11 cellular contexts compared by ENCODE assay signal in the genomic region with DNA sequence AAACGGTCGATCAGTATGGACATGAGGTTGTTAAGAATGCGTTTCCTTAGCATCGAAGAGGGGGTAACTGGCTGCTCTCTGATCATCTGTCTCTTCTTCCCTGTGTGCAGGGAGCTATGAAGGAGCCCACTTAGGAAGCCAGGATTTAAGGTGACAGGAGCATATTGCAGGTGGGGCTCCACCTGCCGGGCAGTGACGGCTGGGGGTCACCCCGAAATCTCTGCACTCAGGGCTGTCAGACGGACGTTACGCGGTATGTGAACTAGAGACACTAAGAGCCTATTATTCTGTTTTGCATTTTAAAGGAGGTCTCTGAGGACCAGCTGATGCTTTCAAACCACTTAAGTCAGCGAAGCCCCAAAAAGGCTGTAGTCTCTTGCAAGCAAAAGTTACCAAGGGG.
DNase-seq lines count a peak whose midpoint lies in the region; ATAC-seq and TF ChIP-seq lines count a peak whose summit lies in the region.
"Had no signal": no experiment of that assay in that cellular context is flagged by ENCODE, and none has a peak within 500 bp of the region (broad histone marks: within the 10 kb centered on the region; RNA-seq: fewer than 3 reads in every experiment).

No MANE protein-coding gene starts in this region.

- peak; percentile 24 for ATAC-seq in HG03460 (IDR thresholded peaks at IDR 0.05; ENCODE audit: unreplicated experiment)
- ATAC-seq in upper lobe of right lung = no peak
- no peak for ATAC-seq in GM21360 (IDR thresholded peaks at IDR 0.05; ENCODE audit: unreplicated experiment)

- H3K9me3 Mint-ChIP-seq in activated naive CD4-positive, alpha-beta T cell treated with anti-CD3 and anti-CD28 coated beads, Interleukin-2, amount 10 ng/mL, durations not matched to agents 7 days and 5 days = no peaks in the 10 kb centered on the region

- H3K27me3 Mint-ChIP-seq in activated naive CD4-positive, alpha-beta T cell treated with anti-CD3 and anti-CD28 coated beads, Interleukin-2, amount 10 ng/mL, durations not matched to agents 7 days and 5 days = no peaks in the 10 kb centered on the region

- H3K4me1 ChIP-seq in upper lobe of right lung = peaks cover 12% of the 10 kb centered on the region

- TF ChIP-seq CTCF in dorsolateral prefrontal cortex (IDR thresholded peaks at IDR 0.05 in 54 of 56, conservative IDR thresholded peaks at IDR 0.05 in 2 of 56; ENCODE audit: low read depth in 1 of 56, partially characterized antibody in 56 of 56) (no peak), upper lobe of right lung (IDR thresholded peaks at IDR 0.05) (no peak)

- CTCF ChIA-PET in activated naive CD4-positive, alpha-beta T cell treated with anti-CD3 and anti-CD28 coated beads, Interleukin-2, amount 10 ng/mL, durations not matched to agents 7 days and 5 days (lab: Charles Lee) = interaction anchor here (0.9 to 1.0 kb wide), 2 partner anchors 20 to 92 kb away, joined by 3 read pairs; no protein-coding TSS in a partner anchor

- H3K27me3 ChIP-seq in dorsolateral prefrontal cortex (peaks cover 0 to 39% (median 15%) of the 10 kb centered on the region in 45 donors), upper lobe of right lung (no peaks in the 10 kb centered on the region)

- H3K4me3 Mint-ChIP-seq in activated naive CD4-positive, alpha-beta T cell treated with anti-CD3 and anti-CD28 coated beads, Interleukin-2, amount 10 ng/mL, durations not matched to agents 7 days and 5 days = peak overlapping the region; percentile 64

- no peaks in the 10 kb centered on the region for H3K9me3 ChIP-seq in upper lobe of right lung
- H3K9me3 ChIP-seq: transverse colon had no signal

- H3K36me3 Mint-ChIP-seq in activated naive CD4-positive, alpha-beta T cell treated with anti-CD3 and anti-CD28 coated beads, Interleukin-2, amount 10 ng/mL, durations not matched to agents 7 days and 5 days = peaks cover 51% of the 10 kb centered on the region

- intact Hi-C loops in dorsolateral prefrontal cortex (cut with DNase I) (no loop called here), upper lobe of right lung (cut with DNase I) (no loop called here)

- no peaks in the 10 kb centered on the region for H3K36me3 ChIP-seq in upper lobe of right lung
- H3K36me3 ChIP-seq: transverse colon had no signal

- H3K27ac ChIP-seq in dorsolateral prefrontal cortex = peak overlapping the region in 7 of 59 donors; percentile 9 to 50 (median 38)
- no peak overlapping the region for H3K27ac ChIP-seq in upper lobe of right lung

- H3K27ac Mint-ChIP-seq in activated naive CD4-positive, alpha-beta T cell treated with anti-CD3 and anti-CD28 coated beads, Interleukin-2, amount 10 ng/mL, durations not matched to agents 7 days and 5 days = peak overlapping the region; percentile 91

- H3K4me3 ChIP-seq in dorsolateral prefrontal cortex (peak overlapping the region in 45 of 59 donors; percentile 2 to 51 (median 28)), upper lobe of right lung (peak overlapping the region; percentile 23)

- DNase-seq in activated naive CD4-positive, alpha-beta T cell treated with anti-CD3 and anti-CD28 coated beads, Interleukin-2, amount 10 ng/mL, durations not matched to agents 7 days and 5 days = no peak
- DNase-seq in activated naive CD4-positive, alpha-beta T cell (lab: John Stamatoyannopoulos, UW) = no peak
- no peak for DNase-seq in dorsolateral prefrontal cortex
- DNase-seq in upper lobe of right lung = peak; percentile 31
- DNase-seq in SHP77 (lab: John Stamatoyannopoulos, UW) = no peak
- no peak for DNase-seq in AG08395 (ENCODE audit: low spot score)
- DNase-seq: NCI-H1694, T-helper 9 cell, transverse colon had no signal

- peaks cover 68% of the 10 kb centered on the region for H3K4me1 Mint-ChIP-seq in activated naive CD4-positive, alpha-beta T cell treated with anti-CD3 and anti-CD28 coated beads, Interleukin-2, amount 10 ng/mL, durations not matched to agents 7 days and 5 days
